12 cellular contexts compared by ENCODE assay signal in genomic region chr22:24060375-24060788, GRCh38. TPM values are rescaled to one million over a fixed set of nuclear protein-coding genes. Genes with fewer than 3 reads are reported as not detected.
DNase-seq lines count a peak whose midpoint lies in the region; ATAC-seq lines count a peak whose summit lies in the region.
"Had no signal": no experiment of that assay in that cellular context is flagged by ENCODE, and none has a peak within 500 bp of the region (broad histone marks: within the 10 kb centered on the region; RNA-seq: fewer than 3 reads in every experiment).

No MANE protein-coding gene starts in this region.

- H3K27ac Mint-ChIP-seq in T-helper 1 cell treated with Interleukin-12 subunit alpha and Interleukin-12 subunit beta and Interleukin-4 antibody, amounts not matched to agents 30 μg/mL and 1 μg/mL, for 36 hours = peak overlapping the region; percentile 1
- H3K27ac Mint-ChIP-seq in activated CD8-positive, alpha-beta T cell treated with anti-CD3 and anti-CD28 coated beads, Interleukin-2, amount 10 ng/mL, durations not matched to agents 7 days and 5 days = peak overlapping the region; percentile 88
- H3K27ac Mint-ChIP-seq: B cell had no signal

- peak; percentile 72 for ATAC-seq in activated CD8-positive, alpha-beta T cell treated with anti-CD3 and anti-CD28 coated beads, Interleukin-2, amount 10 ng/mL, durations not matched to agents 7 days and 5 days
- ATAC-seq in Right ventricle myocardium superior (ENCODE audit: poor library complexity) (peak; percentile 40), HG03469 (IDR thresholded peaks at IDR 0.05; ENCODE audit: unreplicated experiment) (no peak)

- no peak overlapping the region for H3K9ac ChIP-seq in subcutaneous abdominal adipose tissue (ENCODE audit: low read length in 5 of 5)

- no peaks in the 10 kb centered on the region for H3K27me3 ChIP-seq in subcutaneous abdominal adipose tissue (ENCODE audit: control insufficient read depth in 5 of 5, insufficient read depth in 4 of 5, low read length in 5 of 5)
- H3K27me3 ChIP-seq: neutrophil had no signal

- peaks cover 14 to 77% (median 62%) of the 10 kb centered on the region in 5 donors for H3K36me3 ChIP-seq in subcutaneous abdominal adipose tissue (ENCODE audit: control insufficient read depth in 5 of 5, insufficient read depth in 5 of 5, low read length in 5 of 5)

- no peaks in the 10 kb centered on the region for H3K9me3 ChIP-seq in subcutaneous abdominal adipose tissue (ENCODE audit: control insufficient read depth in 5 of 5, low read length in 5 of 5)
- H3K9me3 ChIP-seq: neutrophil had no signal

- H3K27me3 Mint-ChIP-seq in T-helper 1 cell treated with Interleukin-12 subunit alpha and Interleukin-12 subunit beta and Interleukin-4 antibody, amounts not matched to agents 30 μg/mL and 1 μg/mL, for 36 hours (ENCODE audit: low read depth) = no peaks in the 10 kb centered on the region
- no peaks in the 10 kb centered on the region for H3K27me3 Mint-ChIP-seq in activated CD8-positive, alpha-beta T cell treated with anti-CD3 and anti-CD28 coated beads, Interleukin-2, amount 10 ng/mL, durations not matched to agents 7 days and 5 days (ENCODE audit: low read depth)
- H3K27me3 Mint-ChIP-seq: B cell had no signal

- CTCF ChIA-PET in activated CD8-positive, alpha-beta T cell treated with anti-CD3 and anti-CD28 coated beads, Interleukin-2, amount 10 ng/mL, durations not matched to agents 7 days and 5 days (lab: Charles Lee) = interaction anchor here (0.6 to 3.5 kb wide), 2 partner anchors 65 to 97 kb away, joined by 3 to 17 read pairs; no protein-coding TSS in a partner anchor

- H3K4me3 Mint-ChIP-seq in T-helper 1 cell treated with Interleukin-12 subunit alpha and Interleukin-12 subunit beta and Interleukin-4 antibody, amounts not matched to agents 30 μg/mL and 1 μg/mL, for 36 hours = no peak overlapping the region
- peak overlapping the region; percentile 2 for H3K4me3 Mint-ChIP-seq in activated CD8-positive, alpha-beta T cell treated with anti-CD3 and anti-CD28 coated beads, Interleukin-2, amount 10 ng/mL, durations not matched to agents 7 days and 5 days
- H3K4me3 Mint-ChIP-seq: B cell had no signal

- H3K9me3 Mint-ChIP-seq in T-helper 1 cell treated with Interleukin-12 subunit alpha and Interleukin-12 subunit beta and Interleukin-4 antibody, amounts not matched to agents 30 μg/mL and 1 μg/mL, for 36 hours = no peaks in the 10 kb centered on the region
- H3K9me3 Mint-ChIP-seq in activated CD8-positive, alpha-beta T cell treated with anti-CD3 and anti-CD28 coated beads, Interleukin-2, amount 10 ng/mL, durations not matched to agents 7 days and 5 days (ENCODE audit: insufficient read depth) = no peaks in the 10 kb centered on the region

- intact Hi-C loops in Right ventricle myocardium superior (cut with DNase I) = no loop called here

- peaks cover 12% of the 10 kb centered on the region for H3K4me1 Mint-ChIP-seq in T-helper 1 cell treated with Interleukin-12 subunit alpha and Interleukin-12 subunit beta and Interleukin-4 antibody, amounts not matched to agents 30 μg/mL and 1 μg/mL, for 36 hours (ENCODE audit: low read depth)
- H3K4me1 Mint-ChIP-seq in activated CD8-positive, alpha-beta T cell treated with anti-CD3 and anti-CD28 coated beads, Interleukin-2, amount 10 ng/mL, durations not matched to agents 7 days and 5 days (ENCODE audit: low read depth) = peaks cover 15% of the 10 kb centered on the region

- DNase-seq in T-helper 1 cell = no peak
- DNase-seq in activated CD8-positive, alpha-beta T cell treated with anti-CD3 and anti-CD28 coated beads, Interleukin-2, amount 10 ng/mL, durations not matched to agents 7 days and 5 days = peak; percentile 31
- DNase-seq in Right ventricle myocardium superior = no peak
- DNase-seq in HPDE6-E6E7 (ENCODE audit: extremely low spot score) = no peak
- no peak for DNase-seq in NCI-H1436 treated with DMSO at 0.1 percent for 48 hours (lab: John Stamatoyannopoulos, UW)
- DNase-seq: amygdala, NCI-H524 treated with DMSO at 0.1 percent for 48 hours had no signal

- H3K4me3 ChIP-seq in subcutaneous abdominal adipose tissue (ENCODE audit: low read depth in 1 of 5, low read length in 5 of 5) = peak overlapping the region in 3 of 5 donors; percentile 0 to 30 (median 24)

- POLR2A ChIA-PET in activated CD8-positive, alpha-beta T cell treated with anti-CD3 and anti-CD28 coated beads, Interleukin-2, amount 10 ng/mL, durations not matched to agents 7 days and 5 days (lab: Charles Lee) = no interaction called here

- peaks cover 9 to 28% (median 24%) of the 10 kb centered on the region in 5 donors for H3K4me1 ChIP-seq in subcutaneous abdominal adipose tissue (ENCODE audit: control insufficient read depth in 5 of 5, insufficient read depth in 5 of 5, low read length in 5 of 5)

- no peak overlapping the region for H3K27ac ChIP-seq in subcutaneous abdominal adipose tissue (ENCODE audit: low read depth, low read length)
- H3K27ac ChIP-seq: neutrophil had no signal

- peaks cover 56% of the 10 kb centered on the region for H3K36me3 Mint-ChIP-seq in T-helper 1 cell treated with Interleukin-12 subunit alpha and Interleukin-12 subunit beta and Interleukin-4 antibody, amounts not matched to agents 30 μg/mL and 1 μg/mL, for 36 hours (ENCODE audit: low read depth)
- H3K36me3 Mint-ChIP-seq in activated CD8-positive, alpha-beta T cell treated with anti-CD3 and anti-CD28 coated beads, Interleukin-2, amount 10 ng/mL, durations not matched to agents 7 days and 5 days (ENCODE audit: low read depth) = peaks cover 77% of the 10 kb centered on the region

RNA-seq across cellular contexts. Expression of gene CABIN1, which starts 49.3 kb away (rescaled TPM):
- total RNA-seq in activated CD8-positive, alpha-beta T cell treated with anti-CD3 and anti-CD28 coated beads, Interleukin-2, amount 10 ng/mL, durations not matched to agents 7 days and 5 days = 100 to 1,000 TPM; 147 to 159 TPM
- total RNA-seq in Right ventricle myocardium superior = 37.4 TPM

RNA-seq across cellular contexts. Expression of gene GSTT4, which starts 55.1 kb away (rescaled TPM):
- not detected for total RNA-seq in activated CD8-positive, alpha-beta T cell treated with anti-CD3 and anti-CD28 coated beads, Interleukin-2, amount 10 ng/mL, durations not matched to agents 7 days and 5 days
- total RNA-seq in Right ventricle myocardium superior = not detected
- total RNA-seq: B cell had no signal
